Comparison of ENCODE assay signal across 28 cellular contexts in genomic region chr12:565589-566105, GRCh38.
DNase-seq lines count a peak whose midpoint lies in the region; ATAC-seq, FAIRE-seq and TF ChIP-seq lines count a peak whose summit lies in the region.
"Had no signal": no experiment of that assay in that cellular context is flagged by ENCODE, and none has a peak within 500 bp of the region (broad histone marks: within the 10 kb centered on the region; RNA-seq: fewer than 3 reads in every experiment).

No MANE protein-coding gene starts in this region.

- peak overlapping the region; percentile 93 for H3K4me2 ChIP-seq in Loucy (ENCODE audit: low read depth, low read length, poor library complexity, severe bottlenecking)
- H3K4me2 ChIP-seq: KMS-11 had no signal

- intact Hi-C loops in Right ventricle myocardium inferior (cut with DNase I) (loop anchor here (5.0 to 10.0 kb wide), 2 partner anchors 302 to 529 kb away; no protein-coding TSS in a partner anchor), heart right ventricle (cut with DNase I) (loop anchor here in 9 of 10 donors (5.0 to 10.0 kb wide), 8 partner anchors 249 to 1019 kb away; partner anchors contain the start of gene RAD52 (in 1 of the 9))

- peak; percentile 56 for DNase-seq in Right ventricle myocardium inferior (ENCODE audit: missing footprints)
- no peak for DNase-seq in heart right ventricle
- no peak for DNase-seq in glutamatergic neuron
- no peak for DNase-seq in urothelium cell line (ENCODE audit: low spot score)
- DNase-seq in DMS 273 (lab: John Stamatoyannopoulos, UW; ENCODE audit: unreplicated experiment): no peak
- no peak for DNase-seq in activated CD4-positive, alpha-beta T cell treated with anti-CD3 and anti-CD28 coated beads, Interleukin-2, amount 50 U/mL, for 1 hour
- DNase-seq: activated CD4-positive, alpha-beta T cell treated with anti-CD3 and anti-CD28 coated beads for 1 hour; activated T-cell treated with anti-CD3 and anti-CD28 coated beads, Interleukin-2, amount 50 U/mL, for 4 hours; DMS 273 treated with DMSO at 0.1 percent for 48 hours; dorsolateral prefrontal cortex; GOT3; left ventricle myocardium inferior; midbrain; NCI-H1436 treated with DMSO at 0.1 percent for 48 hours; NCI-H2107; NCI-H446; NCI-H82; stimulated activated CD4-positive, alpha-beta T cell treated with anti-CD3 and anti-CD28 coated beads, Interleukin-2, amount 100 ng/mL, for 48 hours; upper lobe of right lung had no signal

- H3K4me1 Mint-ChIP-seq in glutamatergic neuron (ENCODE audit: low read depth, unreplicated experiment): peaks cover 39% of the 10 kb centered on the region
- H3K4me1 Mint-ChIP-seq in stimulated activated memory B cell treated with anti-CD40 and anti-IgM and Interleukin-4, amounts not matched to agents 10 μg/mL and 1 μg/mL and 100 μg/mL, for 72 hours: peaks cover 33% of the 10 kb centered on the region

- no peak for TF ChIP-seq CTCF in heart right ventricle (IDR thresholded peaks at IDR 0.05)
- no peak for TF ChIP-seq CTCF in Loucy (conservative IDR thresholded peaks at IDR 0.05; ENCODE audit: low read length)
- no peak for TF ChIP-seq CTCF in glutamatergic neuron (IDR thresholded peaks at IDR 0.05; ENCODE audit: partially characterized antibody, unreplicated experiment)

- peak overlapping the region; percentile 81 for H3K9ac ChIP-seq in Loucy (ENCODE audit: low read depth, low read length, poor library complexity, severe bottlenecking)
- H3K9ac ChIP-seq: KMS-11 had no signal

- peaks cover 3% of the 10 kb centered on the region for H3K36me3 Mint-ChIP-seq in glutamatergic neuron (ENCODE audit: unreplicated experiment)
- no peaks in the 10 kb centered on the region for H3K36me3 Mint-ChIP-seq in stimulated activated memory B cell treated with anti-CD40 and anti-IgM and Interleukin-4, amounts not matched to agents 10 μg/mL and 1 μg/mL and 100 μg/mL, for 72 hours

- WGBS in heart right ventricle, 2 donors: 95 to 96% methylated on average over 21 of the region's 21 CpGs

- no peaks in the 10 kb centered on the region for H3K9me3 ChIP-seq in heart right ventricle
- H3K9me3 ChIP-seq in Loucy (ENCODE audit: insufficient read depth, low read depth, low read length): no peaks in the 10 kb centered on the region
- H3K9me3 ChIP-seq: gastroesophageal sphincter, left ventricle myocardium inferior, SJSA1, upper lobe of right lung had no signal

- no peaks in the 10 kb centered on the region for H4K20me1 ChIP-seq in Loucy (ENCODE audit: insufficient read depth, low read length, poor library complexity, severe bottlenecking)

- peaks cover 19% of the 10 kb centered on the region; the same call in 1 of the 2 replicates for H3K79me2 ChIP-seq in Loucy (ENCODE audit: insufficient read depth, low read length)

- no peak overlapping the region for H2AFZ ChIP-seq in Loucy (ENCODE audit: low read length)

- H3K27me3 Mint-ChIP-seq in glutamatergic neuron (ENCODE audit: unreplicated experiment): peaks cover 5% of the 10 kb centered on the region
- H3K27me3 Mint-ChIP-seq in stimulated activated memory B cell treated with anti-CD40 and anti-IgM and Interleukin-4, amounts not matched to agents 10 μg/mL and 1 μg/mL and 100 μg/mL, for 72 hours: no peaks in the 10 kb centered on the region

- peaks cover 0 to 32% (median 0%) of the 10 kb centered on the region in 9 donors for H3K36me3 ChIP-seq in heart right ventricle
- no peaks in the 10 kb centered on the region for H3K36me3 ChIP-seq in Loucy (ENCODE audit: insufficient read depth, low read length)
- H3K36me3 ChIP-seq: gastroesophageal sphincter, SJSA1, upper lobe of right lung had no signal

- H3K4me3 ChIP-seq in heart right ventricle (no peak overlapping the region), Loucy (ENCODE audit: low read length, poor library complexity, severe bottlenecking) (peak overlapping the region; percentile 72)
- H3K4me3 ChIP-seq: dorsolateral prefrontal cortex, gastroesophageal sphincter, left ventricle myocardium inferior, SJSA1, upper lobe of right lung had no signal

- H3K27ac ChIP-seq in heart right ventricle: no peak overlapping the region
- H3K27ac ChIP-seq: C4-2B, dorsolateral prefrontal cortex, gastroesophageal sphincter, KMS-11, left ventricle myocardium inferior, SJSA1, upper lobe of right lung had no signal

- peaks cover 11% of the 10 kb centered on the region for H3K9me3 Mint-ChIP-seq in glutamatergic neuron (ENCODE audit: unreplicated experiment)
- no peaks in the 10 kb centered on the region for H3K9me3 Mint-ChIP-seq in stimulated activated memory B cell treated with anti-CD40 and anti-IgM and Interleukin-4, amounts not matched to agents 10 μg/mL and 1 μg/mL and 100 μg/mL, for 72 hours
- H3K9me3 Mint-ChIP-seq: activated T-cell treated with anti-CD3 and anti-CD28 coated beads, Interleukin-2, amount 50 U/mL, for 4 hours; nephron had no signal

- no peak overlapping the region for H3K4me3 Mint-ChIP-seq in glutamatergic neuron (ENCODE audit: unreplicated experiment)
- no peak overlapping the region for H3K4me3 Mint-ChIP-seq in stimulated activated memory B cell treated with anti-CD40 and anti-IgM and Interleukin-4, amounts not matched to agents 10 μg/mL and 1 μg/mL and 100 μg/mL, for 72 hours
- H3K4me3 Mint-ChIP-seq: activated T-cell treated with anti-CD3 and anti-CD28 coated beads, Interleukin-2, amount 50 U/mL, for 4 hours; nephron had no signal

- ATAC-seq in Right ventricle myocardium inferior (no peak), heart right ventricle (no peak)
- ATAC-seq in stimulated activated memory B cell treated with anti-CD40 and anti-IgM and Interleukin-4, amounts not matched to agents 10 μg/mL and 1 μg/mL and 100 μg/mL, for 72 hours: no peak
- ATAC-seq: activated T-cell treated with anti-CD3 and anti-CD28 coated beads, Interleukin-2, amount 50 U/mL, for 4 hours; gastroesophageal sphincter; right cardiac atrium; upper lobe of right lung had no signal

- FAIRE-seq in urothelium cell line (lab: Jason Lieb, UNC): peak; percentile 23
- FAIRE-seq: endothelial cell of umbilical vein had no signal

- peaks cover 4% of the 10 kb centered on the region; the same call in 1 of the 2 replicates for H3F3A ChIP-seq in Loucy (ENCODE audit: low read depth)

- no peaks in the 10 kb centered on the region for H3K27me3 ChIP-seq in heart right ventricle
- H3K27me3 ChIP-seq in Loucy (ENCODE audit: insufficient read depth, low read length, poor library complexity, severe bottlenecking): no peaks in the 10 kb centered on the region
- H3K27me3 ChIP-seq: dorsolateral prefrontal cortex, gastroesophageal sphincter, upper lobe of right lung had no signal

- peak overlapping the region; percentile 66 for H3K27ac Mint-ChIP-seq in glutamatergic neuron (ENCODE audit: unreplicated experiment)
- H3K27ac Mint-ChIP-seq in stimulated activated memory B cell treated with anti-CD40 and anti-IgM and Interleukin-4, amounts not matched to agents 10 μg/mL and 1 μg/mL and 100 μg/mL, for 72 hours: no peak overlapping the region
- H3K27ac Mint-ChIP-seq: nephron had no signal

- peaks cover 4 to 55% (median 23%) of the 10 kb centered on the region in 9 donors for H3K4me1 ChIP-seq in heart right ventricle
- peaks cover 80% of the 10 kb centered on the region for H3K4me1 ChIP-seq in Loucy (ENCODE audit: insufficient read depth, low read length, poor library complexity, severe bottlenecking)

- H3K9me2 ChIP-seq in Loucy (replicated peaks; ENCODE audit: low read depth, low read length): no peaks in the 10 kb centered on the region
